Comparison of ENCODE assay signal across 10 cellular contexts in the genomic region with DNA sequence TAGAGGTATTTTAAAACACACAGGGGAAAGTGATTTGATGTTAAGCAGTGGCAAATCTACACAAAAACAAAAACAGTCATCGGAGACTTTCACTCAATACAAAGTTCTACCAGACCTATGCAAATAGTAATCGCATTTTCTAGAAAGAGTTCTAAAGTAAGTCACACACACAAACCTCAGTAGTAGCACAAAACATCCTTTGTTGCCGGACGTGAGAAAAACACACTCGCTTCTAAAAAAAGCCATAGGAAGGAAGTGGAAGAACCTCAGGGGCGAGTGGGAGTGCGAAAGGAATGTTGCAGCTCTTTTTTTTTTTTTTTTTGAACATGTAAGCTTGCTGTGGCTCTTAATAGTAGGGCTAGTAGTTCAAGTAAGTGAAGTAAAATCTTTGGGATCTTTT.
DNase-seq lines count a peak whose midpoint lies in the region; ATAC-seq, FAIRE-seq and TF ChIP-seq lines count a peak whose summit lies in the region.
"Had no signal": no experiment of that assay in that cellular context is flagged by ENCODE, and none has a peak within 500 bp of the region (broad histone marks: within the 10 kb centered on the region; RNA-seq: fewer than 3 reads in every experiment).

No MANE protein-coding gene starts in this region.

- H3K4me1 ChIP-seq in endodermal cell (ENCODE audit: control insufficient read depth, insufficient read depth, low read length) (no peaks in the 10 kb centered on the region), gastroesophageal sphincter (peaks cover 2 to 33% (median 8%) of the 10 kb centered on the region in 3 donors)

- no peaks in the 10 kb centered on the region for H3K9me3 Mint-ChIP-seq in endodermal cell

- DNase-seq in GM12892 (ENCODE audit: insufficient read length) (no peak), M059J (ENCODE audit: low read depth) (peak; percentile 38), endodermal cell (no peak), retinal pigment epithelial cell (ENCODE audit: low read depth) (peak; percentile 67), SIG-M5 (lab: John Stamatoyannopoulos, UW) (no peak), epidermal melanocyte (ENCODE audit: insufficient read length, low spot score) (no peak)

- H3K4me3 Mint-ChIP-seq in endodermal cell = no peak overlapping the region

- peak; percentile 87 for FAIRE-seq in GM12892 (lab: Jason Lieb, UNC)
- FAIRE-seq: islet of Langerhans had no signal

- no peaks in the 10 kb centered on the region for H3K27me3 ChIP-seq in endodermal cell (ENCODE audit: control insufficient read depth, insufficient read depth, low read length, poor library complexity, severe bottlenecking)
- H3K27me3 ChIP-seq in gastroesophageal sphincter = no peaks in the 10 kb centered on the region

- peak overlapping the region; percentile 62 for H3K27ac Mint-ChIP-seq in endodermal cell

- ATAC-seq in GM21786 (IDR thresholded peaks at IDR 0.05; ENCODE audit: unreplicated experiment) (peak; percentile 64), gastroesophageal sphincter (no peak)
- ATAC-seq: Panc1 had no signal

- H3K36me3 ChIP-seq in endodermal cell (ENCODE audit: control insufficient read depth, insufficient read depth, low read length) = no peaks in the 10 kb centered on the region
- no peaks in the 10 kb centered on the region for H3K36me3 ChIP-seq in gastroesophageal sphincter

- WGBS in endodermal cell (ENCODE audit: insufficient coverage in 1 of 2, insufficient read length in 1 of 2), 2 experiments = 41 to 51% methylated on average over 5 to 7 of the region's 7 CpGs
- WGBS in gastroesophageal sphincter (ENCODE audit: low coverage in 1 of 2), 2 donors = 25 to 27% methylated on average over 5 to 6 of the region's 7 CpGs

- TF ChIP-seq EP300 in gastroesophageal sphincter (IDR thresholded peaks at IDR 0.05) = no peak

- TF ChIP-seq CTCF in endodermal cell (conservative IDR thresholded peaks at IDR 0.05) = no peak
- no peak for TF ChIP-seq CTCF in retinal pigment epithelial cell (conservative IDR thresholded peaks at IDR 0.05; ENCODE audit: low read depth, low read length)
- no peak for TF ChIP-seq CTCF in gastroesophageal sphincter (IDR thresholded peaks at IDR 0.05)

- no peaks in the 10 kb centered on the region for H3K9me3 ChIP-seq in endodermal cell (ENCODE audit: control insufficient read depth, low read length)
- no peaks in the 10 kb centered on the region for H3K9me3 ChIP-seq in gastroesophageal sphincter

- peaks cover 3% of the 10 kb centered on the region for H3K36me3 Mint-ChIP-seq in endodermal cell (ENCODE audit: low read depth)

- no peak overlapping the region for H3K9ac ChIP-seq in endodermal cell (ENCODE audit: extremely low read depth, low read length, poor library complexity, severe bottlenecking)

- no peak for TF ChIP-seq POLR2A in GM12892 (IDR thresholded peaks at IDR 0.05; ENCODE audit: low read depth, low read length)
- TF ChIP-seq POLR2A in gastroesophageal sphincter (IDR thresholded peaks at IDR 0.05) = no peak

- H3K4me3 ChIP-seq in endodermal cell (ENCODE audit: low read length) = no peak overlapping the region
- peak overlapping the region; percentile 21 for H3K4me3 ChIP-seq in retinal pigment epithelial cell (ENCODE audit: low read length)
- no peak overlapping the region for H3K4me3 ChIP-seq in gastroesophageal sphincter

- no peak overlapping the region for H3K27ac ChIP-seq in endodermal cell (ENCODE audit: low read depth, low read length)
- H3K27ac ChIP-seq in gastroesophageal sphincter = peak overlapping the region in 1 of 4 donors; percentile 31

- peaks cover 30% of the 10 kb centered on the region for H3K4me1 Mint-ChIP-seq in endodermal cell

- no peaks in the 10 kb centered on the region for H3K27me3 Mint-ChIP-seq in endodermal cell (ENCODE audit: insufficient read depth)

Comparison
In these comparisons a context has a peak if more than half of its experiments do, and no peak if none do; other contexts are left out.
1. DNase-seq: peak in M059J (single experiment) and retinal pigment epithelial cell (single experiment); none in GM12892 (single experiment), endodermal cell (single experiment), SIG-M5 (single experiment) and epidermal melanocyte (single experiment).